ENCODE assay signal across 19 cellular contexts in the genomic region with DNA sequence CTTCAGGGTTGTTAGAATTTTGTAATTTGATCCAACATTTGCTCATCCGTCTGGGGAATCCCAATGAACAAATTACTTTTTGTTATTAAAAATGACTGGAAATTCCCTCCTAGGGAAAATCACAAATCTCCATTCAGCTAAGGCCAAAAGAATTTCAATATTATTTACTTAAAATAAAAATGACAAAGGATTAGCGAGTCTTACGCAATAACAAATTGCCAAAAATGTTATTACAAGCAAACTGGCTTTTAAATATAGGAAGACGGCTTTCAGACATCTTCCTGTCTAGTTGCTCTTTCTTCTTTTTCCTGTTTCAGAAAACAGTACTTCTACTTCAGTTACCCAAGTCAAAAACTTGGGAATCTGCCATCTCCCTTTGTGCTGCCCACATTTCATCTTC.
"Had no signal": no experiment of that assay in that cellular context is flagged by ENCODE, and none has a peak within 500 bp of the region (broad histone marks: within the 10 kb centered on the region; RNA-seq: fewer than 3 reads in every experiment).

No MANE protein-coding gene starts in this region.

- H2AFZ ChIP-seq: neural progenitor cell had no signal

- FAIRE-seq: keratinocyte, urothelium cell line had no signal

- H3K27ac ChIP-seq: colonic mucosa, left ventricle myocardium inferior, lower lobe of right lung, neural progenitor cell, ovary had no signal

- H3K9ac ChIP-seq: neural progenitor cell had no signal

- H3K9me3 ChIP-seq: colonic mucosa, ovary had no signal

- DNase-seq: colonic mucosa; dermis blood vessel endothelial cell; erythroblast; immature natural killer cell; left cardiac atrium; left ventricle myocardium inferior; lower lobe of right lung; mesenchymal stem cell; midbrain; nucleus accumbens; ovary; right cardiac atrium; stimulated activated CD4-positive, alpha-beta T cell treated with anti-CD3 and anti-CD28 coated beads, Interleukin-2, amount 100 ng/mL, for 48 hours; stimulated activated naive CD4-positive, alpha-beta T cell treated with Interleukin-2 at 50 U/mL for 16 hours had no signal

- H3K27me3 ChIP-seq: colonic mucosa, neural progenitor cell, ovary had no signal

- H3K4me1 ChIP-seq: colonic mucosa, left ventricle myocardium inferior, lower lobe of right lung, neural progenitor cell had no signal

- H3K4me2 ChIP-seq: neural progenitor cell, smooth muscle cell had no signal

- H3K4me3 ChIP-seq: colonic mucosa, left ventricle myocardium inferior, lower lobe of right lung, neural progenitor cell, ovary, smooth muscle cell had no signal

- H3K36me3 ChIP-seq: colonic mucosa, left ventricle myocardium inferior, lower lobe of right lung, neural progenitor cell, ovary had no signal

- ATAC-seq: left cardiac atrium; lower lobe of right lung; natural killer cell treated with Interleukin-12 subunit alpha and Interleukin-12 subunit beta and Interleukin-15 and Interleukin-18, amount 100 ng/mL, for 72 hours; right cardiac atrium had no signal
